27 cellular contexts compared by ENCODE assay signal in genomic region chr7:128662091-128662490, GRCh38.
"Had no signal": no experiment of that assay in that cellular context is flagged by ENCODE, and none has a peak within 500 bp of the region (broad histone marks: within the 10 kb centered on the region; RNA-seq: fewer than 3 reads in every experiment).

No MANE protein-coding gene starts in this region.

- ATAC-seq: esophagus mucosa; gastrocnemius medialis; heart right ventricle; left cardiac atrium; left lung; left ventricle myocardium superior; lower lobe of right lung; mucosa of descending colon; naive thymus-derived CD8-positive, alpha-beta T cell had no signal

- H3K4me1 Mint-ChIP-seq: mesothelial cell of epicardium; naive thymus-derived CD8-positive, alpha-beta T cell had no signal

- H3K27ac Mint-ChIP-seq: mesothelial cell of epicardium had no signal

- H3K27me3 Mint-ChIP-seq: naive B cell; naive thymus-derived CD8-positive, alpha-beta T cell had no signal

- H3K4me3 ChIP-seq: coronary artery, dorsolateral prefrontal cortex, esophagus squamous epithelium, gastrocnemius medialis, heart right ventricle, left lung, lower lobe of right lung, mucosa of descending colon had no signal

- H3K27me3 ChIP-seq: dorsolateral prefrontal cortex, esophagus squamous epithelium, gastrocnemius medialis, heart right ventricle, left lung had no signal

- H3K27ac ChIP-seq: coronary artery, dorsolateral prefrontal cortex, epithelial cell of prostate, esophagus squamous epithelium, gastrocnemius medialis, heart right ventricle, left lung, lower lobe of right lung had no signal

- H3K4me3 Mint-ChIP-seq: mesothelial cell of epicardium, naive B cell had no signal

- H3K4me1 ChIP-seq: esophagus squamous epithelium, gastrocnemius medialis, heart right ventricle, left lung, lower lobe of right lung had no signal

- H3K36me3 ChIP-seq: gastrocnemius medialis, heart right ventricle, left lung, lower lobe of right lung had no signal

- FAIRE-seq: islet of Langerhans, keratinocyte had no signal

- H3K9me3 ChIP-seq: gastrocnemius medialis had no signal

- DNase-seq: dermis blood vessel endothelial cell; dorsolateral prefrontal cortex; effector CD4-positive, alpha-beta T cell; effector memory CD4-positive, alpha-beta T cell; erythroblast; esophagus squamous epithelium; foreskin fibroblast; foreskin melanocyte; gastrocnemius medialis; glutamatergic neuron; head of caudate nucleus; heart right ventricle; hippocampal formation; left cardiac atrium; left lung; left ventricle myocardium superior; lower lobe of right lung; mesenchymal stem cell; mucosa of descending colon; naive B cell; naive thymus-derived CD8-positive, alpha-beta T cell had no signal
